Comparison of ENCODE assay signal across 38 cellular contexts in genomic region chr10:71112138-71112785, GRCh38.
"Had no signal": no experiment of that assay in that cellular context is flagged by ENCODE, and none has a peak within 500 bp of the region (broad histone marks: within the 10 kb centered on the region; RNA-seq: fewer than 3 reads in every experiment).

No MANE protein-coding gene starts in this region.

- H3K36me3 Mint-ChIP-seq: activated naive CD8-positive, alpha-beta T cell treated with anti-CD3 and anti-CD28 coated beads for 36 hours had no signal

- H3K27ac ChIP-seq: adrenal gland, body of pancreas, cardiac muscle cell, colonic mucosa, dorsolateral prefrontal cortex, epithelial cell of prostate, esophagus squamous epithelium, gastroesophageal sphincter, WERI-Rb-1 had no signal

- H3K36me3 ChIP-seq: adrenal gland, cardiac muscle cell, colonic mucosa, esophagus squamous epithelium, gastroesophageal sphincter, WERI-Rb-1 had no signal

- ATAC-seq: activated CD4-positive, CD25-positive, alpha-beta regulatory T cell treated with anti-CD3 and anti-CD28 coated beads, Interleukin-2, amount 50 U/mL, for 24 hours; activated CD8-positive, alpha-beta T cell treated with anti-CD3 and anti-CD28 coated beads for 36 hours; activated naive CD8-positive, alpha-beta T cell treated with anti-CD3 and anti-CD28 coated beads, Interleukin-2, amount 50 U/mL, for 24 hours; body of pancreas; effector memory CD8-positive, alpha-beta T cell; gastroesophageal sphincter; T-helper 17 cell had no signal

- H3K27ac Mint-ChIP-seq: activated B cell treated with CpG ODN at 0.5 μM for 24 hours; activated CD8-positive, alpha-beta T cell treated with anti-CD3 and anti-CD28 coated beads for 36 hours; activated naive CD4-positive, alpha-beta T cell treated with anti-CD3 and anti-CD28 coated beads for 36 hours; activated naive CD4-positive, alpha-beta T cell treated with anti-CD3 and anti-CD28 coated beads, Interleukin-2, amount 50 U/mL, for 24 hours; activated naive CD8-positive, alpha-beta T cell treated with anti-CD3 and anti-CD28 coated beads for 36 hours; activated naive CD8-positive, alpha-beta T cell treated with anti-CD3 and anti-CD28 coated beads, Interleukin-2, amount 50 U/mL, for 24 hours; activated T-helper 1 cell treated with anti-CD3 and anti-CD28 coated beads, Interleukin-12 subunit alpha, Interleukin-12 subunit beta, Interleukin-2, Interleukin-4 antibody, amounts not matched to agents 30 ng/mL and 10 ng/mL and 1 ng/mL, durations not matched to agents 14 hours and 24 hours and 36 hours; activated T-helper 2 cell treated with anti-CD3 and anti-CD28 coated beads, Interferon-gamma antibody, Interleukin-2, Interleukin-4, amounts not matched to agents 10 μg/mL and 5 μg/mL and 100 μg/mL, durations not matched to agents 14 hours and 24 hours and 36 hours; effector memory CD8-positive, alpha-beta T cell; T-helper 17 cell; T-helper 2 cell treated with Interferon-gamma antibody and Interleukin-4, amounts not matched to agents 5 μg/mL and 100 μg/mL, for 36 hours had no signal

- H3K4me3 ChIP-seq: adrenal gland, body of pancreas, cardiac muscle cell, colonic mucosa, dorsolateral prefrontal cortex, esophagus squamous epithelium, gastroesophageal sphincter had no signal

- H3K4me1 ChIP-seq: adrenal gland, body of pancreas, colonic mucosa, esophagus squamous epithelium, gastroesophageal sphincter had no signal

- H3K27me3 ChIP-seq: body of pancreas, cardiac muscle cell, colonic mucosa, dorsolateral prefrontal cortex, gastroesophageal sphincter had no signal

- H3K4me1 Mint-ChIP-seq: activated naive CD4-positive, alpha-beta T cell treated with anti-CD3 and anti-CD28 coated beads, Interleukin-2, amount 50 U/mL, for 24 hours; activated naive CD8-positive, alpha-beta T cell treated with anti-CD3 and anti-CD28 coated beads for 36 hours; activated naive CD8-positive, alpha-beta T cell treated with anti-CD3 and anti-CD28 coated beads, Interleukin-2, amount 50 U/mL, for 24 hours; T-helper 17 cell had no signal

- DNase-seq: activated B cell treated with CpG ODN at 0.5 μM for 24 hours; activated CD4-positive, alpha-beta T cell treated with anti-CD3 and anti-CD28 coated beads for 48 hours; activated CD4-positive, alpha-beta T cell treated with anti-CD3 and anti-CD28 coated beads, Interleukin-2, amount 50 U/mL, for 1 hour; activated CD4-positive, alpha-beta T cell treated with anti-CD3 and anti-CD28 coated beads, Interleukin-2, amount 50 U/mL, for 48 hours; activated CD8-positive, alpha-beta memory T cell treated with anti-CD3 and anti-CD28 coated beads for 24 hours; activated CD8-positive, alpha-beta memory T cell treated with anti-CD3 and anti-CD28 coated beads, Interleukin-2, amount 50 U/mL, for 4 hours; activated CD8-positive, alpha-beta T cell treated with anti-CD3 and anti-CD28 coated beads for 36 hours; activated effector memory CD4-positive, alpha-beta T cell treated with anti-CD3 and anti-CD28 coated beads, Interleukin-2, amount 50 U/mL, for 16 hours; activated naive CD4-positive, alpha-beta T cell treated with anti-CD3 and anti-CD28 coated beads for 36 hours; activated naive CD8-positive, alpha-beta T cell treated with anti-CD3 and anti-CD28 coated beads for 36 hours; activated naive CD8-positive, alpha-beta T cell treated with anti-CD3 and anti-CD28 coated beads, Interleukin-2, amount 50 U/mL, for 24 hours; activated T-cell treated with anti-CD3 and anti-CD28 coated beads, Interleukin-2, amount 50 U/mL, for 1 hour; activated T-cell treated with anti-CD3 and anti-CD28 coated beads, Interleukin-2, amount 50 U/mL, for 48 hours; adrenal gland; amygdala; aorta; body of pancreas; central memory CD4-positive, alpha-beta T cell; cerebellar nuclear complex; colonic mucosa; dorsolateral prefrontal cortex; effector CD4-positive, alpha-beta T cell; effector memory CD8-positive, alpha-beta T cell; esophagus squamous epithelium; foreskin melanocyte; head of caudate nucleus; T-helper 1 cell; T-helper 17 cell; T1000; WERI-Rb-1 had no signal

- H3K4me3 Mint-ChIP-seq: activated B cell treated with CpG ODN at 0.5 μM for 24 hours; activated CD8-positive, alpha-beta T cell treated with anti-CD3 and anti-CD28 coated beads for 36 hours; activated naive CD4-positive, alpha-beta T cell treated with anti-CD3 and anti-CD28 coated beads for 36 hours; activated naive CD4-positive, alpha-beta T cell treated with anti-CD3 and anti-CD28 coated beads, Interleukin-2, amount 50 U/mL, for 24 hours; activated naive CD8-positive, alpha-beta T cell treated with anti-CD3 and anti-CD28 coated beads for 36 hours; activated naive CD8-positive, alpha-beta T cell treated with anti-CD3 and anti-CD28 coated beads, Interleukin-2, amount 50 U/mL, for 24 hours; activated T-helper 1 cell treated with anti-CD3 and anti-CD28 coated beads, Interleukin-12 subunit alpha, Interleukin-12 subunit beta, Interleukin-2, Interleukin-4 antibody, amounts not matched to agents 30 ng/mL and 10 ng/mL and 1 ng/mL, durations not matched to agents 14 hours and 24 hours and 36 hours; effector memory CD8-positive, alpha-beta T cell; T-helper 17 cell; T-helper 2 cell treated with Interferon-gamma antibody and Interleukin-4, amounts not matched to agents 5 μg/mL and 100 μg/mL, for 36 hours had no signal
